Comparison of ENCODE assay signal across 13 cellular contexts in genomic region chr1:147580200-147580557, GRCh38. TPM values are rescaled to one million over a fixed set of nuclear protein-coding genes. Genes with fewer than 3 reads are reported as not detected.
DNase-seq lines count a peak whose midpoint lies in the region; ATAC-seq and TF ChIP-seq lines count a peak whose summit lies in the region.
"Had no signal": no experiment of that assay in that cellular context is flagged by ENCODE, and none has a peak within 500 bp of the region (broad histone marks: within the 10 kb centered on the region; RNA-seq: fewer than 3 reads in every experiment).

No MANE protein-coding gene starts in this region.

- no peaks in the 10 kb centered on the region for H3K9me3 ChIP-seq in CD8-positive, alpha-beta T cell (ENCODE audit: low read length)
- H3K9me3 ChIP-seq: ascending aorta, Peyer's patch had no signal

- H3K4me1 Mint-ChIP-seq in CD8-positive, alpha-beta T cell (ENCODE audit: low read depth): peaks cover 27% of the 10 kb centered on the region
- peaks cover 25% of the 10 kb centered on the region for H3K4me1 Mint-ChIP-seq in activated naive CD8-positive, alpha-beta T cell treated with anti-CD3 and anti-CD28 coated beads, Interleukin-2, amount 10 ng/mL, durations not matched to agents 7 days and 5 days

- peaks cover 7% of the 10 kb centered on the region for H3K27me3 ChIP-seq in CD8-positive, alpha-beta T cell (ENCODE audit: insufficient read depth, low read length)
- H3K27me3 ChIP-seq: ascending aorta, Peyer's patch had no signal

- no peak for DNase-seq in CD8-positive, alpha-beta T cell
- peak; percentile 73 for DNase-seq in Jurkat, Clone E6-1 (ENCODE audit: low read depth, low spot score)
- DNase-seq in activated naive CD8-positive, alpha-beta T cell treated with anti-CD3 and anti-CD28 coated beads, Interleukin-2, amount 10 ng/mL, durations not matched to agents 7 days and 5 days: no peak
- DNase-seq in left colon: no peak
- DNase-seq in GM10266 (ENCODE audit: extremely low spot score): no peak
- DNase-seq in NCI-H1092 treated with DMSO at 0.1 percent for 48 hours (lab: John Stamatoyannopoulos, UW): no peak
- DNase-seq in activated CD4-positive, alpha-beta T cell treated with anti-CD3 and anti-CD28 coated beads for 48 hours: no peak
- DNase-seq: activated CD4-positive, CD25-positive, alpha-beta regulatory T cell; mesendoderm; NCI-H2081; Peyer's patch had no signal

- ATAC-seq in CD8-positive, alpha-beta T cell: peak; percentile 51
- no peak for ATAC-seq in activated naive CD8-positive, alpha-beta T cell treated with anti-CD3 and anti-CD28 coated beads, Interleukin-2, amount 10 ng/mL, durations not matched to agents 7 days and 5 days (ENCODE audit: low read depth)
- ATAC-seq in left colon (peak; percentile 50), GM21786 (IDR thresholded peaks at IDR 0.05; ENCODE audit: unreplicated experiment) (no peak)

- no peak overlapping the region for H3K27ac Mint-ChIP-seq in CD8-positive, alpha-beta T cell
- H3K27ac Mint-ChIP-seq in activated naive CD8-positive, alpha-beta T cell treated with anti-CD3 and anti-CD28 coated beads, Interleukin-2, amount 10 ng/mL, durations not matched to agents 7 days and 5 days: no peak overlapping the region

- no peaks in the 10 kb centered on the region for H3K36me3 Mint-ChIP-seq in CD8-positive, alpha-beta T cell
- H3K36me3 Mint-ChIP-seq in activated naive CD8-positive, alpha-beta T cell treated with anti-CD3 and anti-CD28 coated beads, Interleukin-2, amount 10 ng/mL, durations not matched to agents 7 days and 5 days: peaks cover 6% of the 10 kb centered on the region

- POLR2A ChIA-PET in CD8-positive, alpha-beta T cell (lab: Charles Lee): no interaction called here
- POLR2A ChIA-PET in activated naive CD8-positive, alpha-beta T cell treated with anti-CD3 and anti-CD28 coated beads, Interleukin-2, amount 10 ng/mL, durations not matched to agents 7 days and 5 days (lab: Charles Lee): no interaction called here

- intact Hi-C loops in CD8-positive, alpha-beta T cell (cut with DNase I, micrococcal nuclease): loop anchor here (2.0 kb wide), 2 partner anchors 19 to 35 kb away; no protein-coding TSS in a partner anchor
- intact Hi-C loops in left colon (cut with DNase I, micrococcal nuclease): no loop called here

- no peaks in the 10 kb centered on the region for H3K36me3 ChIP-seq in CD8-positive, alpha-beta T cell (ENCODE audit: insufficient read depth, low read length)
- H3K36me3 ChIP-seq: ascending aorta, Peyer's patch had no signal

- CTCF ChIA-PET in CD8-positive, alpha-beta T cell (lab: Charles Lee): no interaction called here

- H3K4me3 ChIP-seq in CD8-positive, alpha-beta T cell (ENCODE audit: low read depth, low read length): no peak overlapping the region
- no peak overlapping the region for H3K4me3 ChIP-seq in Jurkat, Clone E6-1 (ENCODE audit: low read length)
- H3K4me3 ChIP-seq: ascending aorta, Peyer's patch had no signal

- no peaks in the 10 kb centered on the region for H3K9me3 Mint-ChIP-seq in CD8-positive, alpha-beta T cell
- H3K9me3 Mint-ChIP-seq in activated naive CD8-positive, alpha-beta T cell treated with anti-CD3 and anti-CD28 coated beads, Interleukin-2, amount 10 ng/mL, durations not matched to agents 7 days and 5 days: no peaks in the 10 kb centered on the region

- peaks cover 24% of the 10 kb centered on the region for H3K4me1 ChIP-seq in CD8-positive, alpha-beta T cell (ENCODE audit: insufficient read depth, low read length)
- H3K4me1 ChIP-seq: ascending aorta had no signal

- H3K27ac ChIP-seq in CD8-positive, alpha-beta T cell (ENCODE audit: low read depth, low read length): no peak overlapping the region
- H3K27ac ChIP-seq: ascending aorta, Peyer's patch had no signal

- no peak for TF ChIP-seq CTCF in CD8-positive, alpha-beta T cell (IDR thresholded peaks at IDR 0.05)
- no peak for TF ChIP-seq CTCF in GM10266 (IDR thresholded peaks at IDR 0.05; ENCODE audit: control insufficient read depth, insufficient read depth, low read depth, missing control alignments)

- H3K27me3 Mint-ChIP-seq in CD8-positive, alpha-beta T cell (ENCODE audit: low read depth): peaks cover 46% of the 10 kb centered on the region
- H3K27me3 Mint-ChIP-seq in activated naive CD8-positive, alpha-beta T cell treated with anti-CD3 and anti-CD28 coated beads, Interleukin-2, amount 10 ng/mL, durations not matched to agents 7 days and 5 days: peaks cover 36% of the 10 kb centered on the region

- peak overlapping the region; percentile 20 for H3K4me3 Mint-ChIP-seq in CD8-positive, alpha-beta T cell
- peak overlapping the region; percentile 52 for H3K4me3 Mint-ChIP-seq in activated naive CD8-positive, alpha-beta T cell treated with anti-CD3 and anti-CD28 coated beads, Interleukin-2, amount 10 ng/mL, durations not matched to agents 7 days and 5 days

RNA-seq across cellular contexts. Expression of gene BCL9, which starts 38.9 kb away (rescaled TPM):
- 10 to 100 TPM in 1 of 2 experiments, 1 to 10 TPM in 1; 7.8 to 10.2 TPM for total RNA-seq in CD8-positive, alpha-beta T cell
- polyA plus RNA-seq in Jurkat, Clone E6-1 (2012; ENCODE audit: insufficient read depth, insufficient read length): 19.5 TPM
- total RNA-seq in activated naive CD8-positive, alpha-beta T cell treated with anti-CD3 and anti-CD28 coated beads, Interleukin-2, amount 10 ng/mL, durations not matched to agents 7 days and 5 days: 10 to 100 TPM; 15.1 to 16.2 TPM
- total RNA-seq in left colon: 10 to 100 TPM; 17.6 to 17.8 TPM

Comparison
In these comparisons a context has a peak if more than half of its experiments do, and no peak if none do; other contexts are left out.
1. ATAC-seq: peak in CD8-positive, alpha-beta T cell (single experiment) and left colon (single experiment); none in activated naive CD8-positive, alpha-beta T cell treated with anti-CD3 and anti-CD28 coated beads, Interleukin-2, amount 10 ng/mL, durations not matched to agents 7 days and 5 days (single experiment) and GM21786 (single experiment).
2. intact Hi-C loops: an anchor here in CD8-positive, alpha-beta T cell (2.0 kb wide); none called in left colon.